Comparison of ENCODE assay signal across 19 cellular contexts in the genomic region with DNA sequence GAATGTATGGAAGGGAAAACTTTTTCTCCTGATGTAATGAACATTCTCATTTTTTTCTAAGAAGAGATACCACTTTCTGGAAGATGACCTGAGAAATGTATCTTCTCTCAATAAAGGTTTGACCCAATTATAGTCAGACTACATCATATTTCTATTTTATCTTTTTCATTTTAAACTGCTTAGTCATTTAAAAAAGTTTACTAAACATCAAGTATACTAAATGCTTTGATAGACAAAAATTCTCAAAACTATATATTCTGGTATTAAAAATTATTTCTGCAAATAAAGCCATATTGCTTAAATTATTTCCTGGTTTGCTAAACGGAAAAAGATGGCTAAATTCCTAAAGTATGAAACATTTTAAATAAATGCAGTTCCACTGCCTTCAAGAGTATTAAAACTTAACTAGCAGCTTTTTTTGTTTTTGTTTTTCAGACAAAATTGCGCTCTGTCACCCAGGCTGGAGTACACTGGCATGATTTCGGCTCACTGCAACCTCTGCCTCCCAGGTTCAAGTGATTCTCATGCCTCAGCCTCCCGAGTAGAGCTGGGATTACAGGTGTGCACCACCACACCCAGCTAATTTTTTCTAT.
"Had no signal": no experiment of that assay in that cellular context is flagged by ENCODE, and none has a peak within 500 bp of the region (broad histone marks: within the 10 kb centered on the region; RNA-seq: fewer than 3 reads in every experiment).

No MANE protein-coding gene starts in this region.

- ATAC-seq: left colon, pancreas, WTC11 had no signal

- H3K4me3 ChIP-seq: colonic mucosa, lung, pancreas, sigmoid colon, spleen, thoracic aorta had no signal

- H3K4me1 ChIP-seq: colonic mucosa had no signal

- H3K4me3 Mint-ChIP-seq: activated CD8-positive, alpha-beta T cell treated with anti-CD3 and anti-CD28 coated beads for 36 hours; brain; mesothelial cell of epicardium; WTC11 had no signal

- H3K27ac ChIP-seq: colonic mucosa, epithelial cell of prostate, pancreas, thoracic aorta had no signal

- H3K27me3 Mint-ChIP-seq: activated CD8-positive, alpha-beta T cell treated with anti-CD3 and anti-CD28 coated beads for 36 hours; activated naive CD4-positive, alpha-beta T cell treated with anti-CD3 and anti-CD28 coated beads, Interleukin-2, amount 50 U/mL, for 24 hours; brain had no signal

- H3K9me3 Mint-ChIP-seq: activated naive CD4-positive, alpha-beta T cell treated with anti-CD3 and anti-CD28 coated beads, Interleukin-2, amount 50 U/mL, for 24 hours had no signal

- H3K36me3 ChIP-seq: colonic mucosa, pancreas, sigmoid colon, spleen, thoracic aorta had no signal

- H3K27me3 ChIP-seq: colonic mucosa, pancreas, sigmoid colon, spleen had no signal

- DNase-seq: activated CD4-positive, alpha-beta T cell treated with anti-CD3 and anti-CD28 coated beads for 48 hours; activated CD8-positive, alpha-beta T cell treated with anti-CD3 and anti-CD28 coated beads for 36 hours; activated effector memory CD4-positive, alpha-beta T cell treated with anti-CD3 and anti-CD28 coated beads, Interleukin-2, amount 50 U/mL, for 16 hours; activated T-cell treated with anti-CD3 and anti-CD28 coated beads, Interleukin-2, amount 50 U/mL, for 48 hours; central memory CD4-positive, alpha-beta T cell; colonic mucosa; effector memory CD4-positive, alpha-beta T cell; left colon; pancreas; sigmoid colon; spleen; stimulated activated CD4-positive, alpha-beta T cell treated with anti-CD3 and anti-CD28 coated beads, Interleukin-1b, Interleukin-23, amount 100 ng/mL, for 48 hours had no signal

- H3K9me3 ChIP-seq: colonic mucosa, pancreas, sigmoid colon, thoracic aorta had no signal
